10 cellular contexts compared by ENCODE assay signal in the genomic region with DNA sequence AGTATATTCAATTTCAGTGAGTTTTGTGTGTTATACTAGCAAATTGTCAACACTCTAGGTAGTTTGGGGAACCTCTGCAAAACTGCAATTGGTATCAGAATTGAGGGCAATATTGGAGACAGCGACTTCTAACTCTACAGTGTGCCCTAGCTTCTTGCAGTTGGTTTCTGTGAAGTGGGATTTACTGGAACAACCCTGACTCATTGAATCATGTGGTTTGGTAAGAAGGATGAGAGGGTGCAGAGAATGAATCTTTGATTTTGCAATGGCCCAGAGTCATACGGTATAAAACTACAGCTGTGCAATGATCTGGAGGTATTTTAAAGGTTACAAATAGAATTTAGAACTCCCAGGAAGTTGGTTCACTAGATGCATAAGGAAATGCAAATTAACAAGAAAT.
DNase-seq lines count a peak whose midpoint lies in the region; ATAC-seq and TF ChIP-seq lines count a peak whose summit lies in the region.
"Had no signal": no experiment of that assay in that cellular context is flagged by ENCODE, and none has a peak within 500 bp of the region (broad histone marks: within the 10 kb centered on the region; RNA-seq: fewer than 3 reads in every experiment).

No MANE protein-coding gene starts in this region.

- CTCF ChIA-PET in PC-9 (lab: Charles Lee), result no interaction called here

- no peaks in the 10 kb centered on the region for H4K20me1 ChIP-seq in PC-9 (ENCODE audit: insufficient read depth)

- BruUV-seq in PC-9 (replicated peaks; lab: Mats Ljungman, UMichigan), result no TSS peak

- H3K36me3 Mint-ChIP-seq in dendritic cell treated with granulocyte-macrophage colony-stimulating factor and Interleukin-4, amounts not matched to agents 40 ng/mL and 50 ng/mL, for 4 days (ENCODE audit: low read depth), result no peaks in the 10 kb centered on the region

- H3K79me2 ChIP-seq in PC-9 (ENCODE audit: low read depth), result no peaks in the 10 kb centered on the region

- H3K9me3 Mint-ChIP-seq in dendritic cell treated with granulocyte-macrophage colony-stimulating factor and Interleukin-4, amounts not matched to agents 40 ng/mL and 50 ng/mL, for 4 days, result no peaks in the 10 kb centered on the region

- peak overlapping the region; percentile 90 for H2AFZ ChIP-seq in PC-9

- no peaks in the 10 kb centered on the region for H3K27me3 ChIP-seq in PC-9 (ENCODE audit: insufficient read depth, low read depth)
- H3K27me3 ChIP-seq: right lobe of liver had no signal

- POLR2A ChIA-PET in PC-9 (lab: Charles Lee; ENCODE audit: unreplicated experiment), result no interaction called here

- no peaks in the 10 kb centered on the region for H3K9me2 ChIP-seq in PC-9 (ENCODE audit: insufficient read depth)

- H3K4me1 ChIP-seq in PC-9 (replicated peaks; ENCODE audit: insufficient read depth), result no peaks in the 10 kb centered on the region
- H3K4me1 ChIP-seq: right lobe of liver had no signal

- H3K4me3 Mint-ChIP-seq in dendritic cell treated with granulocyte-macrophage colony-stimulating factor and Interleukin-4, amounts not matched to agents 40 ng/mL and 50 ng/mL, for 4 days, result no peak overlapping the region

- H3K9me3 ChIP-seq in PC-9 (ENCODE audit: insufficient read depth, low read depth), result no peaks in the 10 kb centered on the region
- H3K9me3 ChIP-seq: right lobe of liver had no signal

- H3K36me3 ChIP-seq in PC-9 (ENCODE audit: low read depth), result no peaks in the 10 kb centered on the region
- H3K36me3 ChIP-seq: right lobe of liver had no signal

- peak overlapping the region; percentile 71 for H3K4me2 ChIP-seq in PC-9

- H3K4me3 ChIP-seq in PC-9, result peak overlapping the region; percentile 43

- peaks cover 5% of the 10 kb centered on the region for H3K27me3 Mint-ChIP-seq in dendritic cell treated with granulocyte-macrophage colony-stimulating factor and Interleukin-4, amounts not matched to agents 40 ng/mL and 50 ng/mL, for 4 days

- H3K4me1 Mint-ChIP-seq in dendritic cell treated with granulocyte-macrophage colony-stimulating factor and Interleukin-4, amounts not matched to agents 40 ng/mL and 50 ng/mL, for 4 days (ENCODE audit: low read depth), result peaks cover 43% of the 10 kb centered on the region

- peak overlapping the region; percentile 50 for H3K27ac Mint-ChIP-seq in dendritic cell treated with granulocyte-macrophage colony-stimulating factor and Interleukin-4, amounts not matched to agents 40 ng/mL and 50 ng/mL, for 4 days

- ATAC-seq in left lobe of liver, result no peak

- no peak for TF ChIP-seq CTCF in PC-9 (conservative IDR thresholded peaks at IDR 0.05)

- H3F3A ChIP-seq in PC-9 (ENCODE audit: insufficient read depth, low read depth), result no peaks in the 10 kb centered on the region

- peak; percentile 59 for DNase-seq in DMS53 (lab: John Stamatoyannopoulos, UW)
- no peak for DNase-seq in DMS53 treated with DMSO at 0.1 percent for 48 hours (lab: John Stamatoyannopoulos, UW; ENCODE audit: unreplicated experiment)
- DNase-seq in PC-9, result no peak
- peak; percentile 91 for DNase-seq in renal cortical epithelial cell (ENCODE audit: low read depth)
- DNase-seq in left lobe of liver (ENCODE audit: low spot score), result no peak
- no peak for DNase-seq in activated CD8-positive, alpha-beta memory T cell treated with anti-CD3 and anti-CD28 coated beads for 24 hours
- DNase-seq in stimulated activated CD4-positive, alpha-beta T cell treated with anti-CD3 and anti-CD28 coated beads, Interleukin-4, amount 100 ng/mL, for 1 hour, result no peak
- DNase-seq: right lobe of liver had no signal

- no peak overlapping the region for H3K27ac ChIP-seq in PC-9
- H3K27ac ChIP-seq: 22Rv1, right lobe of liver had no signal

- intact Hi-C loops in PC-9 (cut with micrococcal nuclease; ENCODE audit: unreplicated experiment), result no loop called here
- intact Hi-C loops in dendritic cell treated with granulocyte-macrophage colony-stimulating factor and Interleukin-4, amounts not matched to agents 40 ng/mL and 50 ng/mL, for 4 days (cut with micrococcal nuclease), result no loop called here

Comparison
In these comparisons a context has a peak if more than half of its experiments do, and no peak if none do; other contexts are left out.
1. DNase-seq: peak in DMS53 (single experiment) and renal cortical epithelial cell (single experiment); none in DMS53 treated with DMSO at 0.1 percent for 48 hours (single experiment), PC-9 (0 of 2), left lobe of liver (single experiment), activated CD8-positive, alpha-beta memory T cell treated with anti-CD3 and anti-CD28 coated beads for 24 hours (single experiment) and stimulated activated CD4-positive, alpha-beta T cell treated with anti-CD3 and anti-CD28 coated beads, Interleukin-4, amount 100 ng/mL, for 1 hour (single experiment).